8 cellular contexts compared by ENCODE assay signal in the genomic region with DNA sequence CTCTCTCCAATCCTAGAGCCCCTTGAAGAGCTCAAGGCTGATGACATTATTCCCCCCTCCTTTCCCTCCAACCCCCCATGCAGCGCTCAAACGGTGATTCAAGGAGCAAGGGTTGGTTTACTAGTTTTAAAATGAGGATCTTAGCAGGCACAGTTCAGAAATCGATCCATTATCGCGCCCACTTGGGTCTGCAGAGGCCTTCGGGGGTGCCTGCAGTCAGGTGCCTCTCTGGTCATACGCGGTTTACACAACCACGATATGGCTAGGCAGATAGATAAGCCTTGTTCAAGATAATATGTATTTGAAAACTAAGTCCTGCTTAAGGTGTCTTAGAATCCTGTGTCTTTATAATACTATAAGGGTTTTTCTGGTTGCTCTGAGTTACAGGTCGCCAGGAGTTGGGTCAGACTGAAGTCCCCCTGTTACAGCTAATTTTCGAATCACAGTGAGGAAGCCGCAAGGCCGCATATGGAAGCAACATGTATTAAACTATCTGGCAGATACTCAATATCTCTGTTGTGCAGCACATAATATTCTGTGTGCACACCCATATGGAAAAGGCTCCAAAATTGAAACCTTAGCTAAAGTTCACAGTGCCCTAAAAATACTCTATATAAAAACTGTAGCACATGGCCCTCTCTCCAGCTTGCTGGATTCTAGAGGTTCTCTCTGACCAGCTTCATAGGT. TPM values are rescaled to one million over a fixed set of nuclear protein-coding genes. Genes with fewer than 3 reads are reported as not detected.
A peak's percentile ranks its signal among the peaks of the same experiment; 100 is the strongest.
DNase-seq lines count a peak whose midpoint lies in the region; ATAC-seq, FAIRE-seq and TF ChIP-seq lines count a peak whose summit lies in the region.

No MANE protein-coding gene starts in this region.

- no peak for TF ChIP-seq CTCF in keratinocyte (optimal IDR thresholded peaks at IDR 0.05 in 1 of 3, IDR thresholded peaks at IDR 0.05 in 1 of 3, conservative IDR thresholded peaks at IDR 0.05 in 1 of 3; ENCODE audit: extremely low read depth in 1 of 3, insufficient read depth in 2 of 3, low read length in 3 of 3)

- no peaks in the 10 kb centered on the region for H3K27me3 ChIP-seq in keratinocyte (ENCODE audit: control insufficient read depth, extremely low read depth, insufficient read depth, low read length)

- ATAC-seq in HG03025 (IDR thresholded peaks at IDR 0.05; ENCODE audit: low FRiP score, unreplicated experiment) (no peak), GM19455 (IDR thresholded peaks at IDR 0.05; ENCODE audit: unreplicated experiment) (no peak)

- no peaks in the 10 kb centered on the region for H3K9me3 Mint-ChIP-seq in T-helper 2 cell treated with Interferon-gamma antibody and Interleukin-4, amounts not matched to agents 5 μg/mL and 100 μg/mL, for 36 hours

- H3K9me1 ChIP-seq in keratinocyte (ENCODE audit: control insufficient read depth, extremely low read depth, insufficient read depth, low read length): no peaks in the 10 kb centered on the region

- FAIRE-seq in keratinocyte (lab: Jason Lieb, UNC): no peak

- no peaks in the 10 kb centered on the region for H3K9me3 ChIP-seq in keratinocyte (ENCODE audit: control insufficient read depth, low read depth, low read length)

- no peaks in the 10 kb centered on the region for H3K79me2 ChIP-seq in keratinocyte (ENCODE audit: control insufficient read depth, insufficient read depth, low read length)

- H3K4me3 ChIP-seq in keratinocyte (ENCODE audit: control insufficient read depth in 2 of 3, extremely low read depth in 1 of 3, insufficient read depth in 2 of 3, low read depth in 1 of 3, low read length in 3 of 3): peak overlapping the region in 2 of 3 experiments; percentile 64 to 70

- peaks cover 27% of the 10 kb centered on the region for H3K4me1 ChIP-seq in keratinocyte (ENCODE audit: control insufficient read depth, extremely low read depth, insufficient read depth, low read length)

- no peak overlapping the region for H3K27ac Mint-ChIP-seq in T-helper 2 cell treated with Interferon-gamma antibody and Interleukin-4, amounts not matched to agents 5 μg/mL and 100 μg/mL, for 36 hours

- dilution Hi-C loops in keratinocyte (cut with MboI; ENCODE audit: extremely low pct_ligation_motif_present, low sequenced_read_pairs): no loop called here

- H3K4me2 ChIP-seq in keratinocyte (ENCODE audit: control insufficient read depth, extremely low read depth, insufficient read depth, low read depth, low read length): peak overlapping the region; percentile 92

- H3K27ac ChIP-seq in angular gyrus (ENCODE audit: low read depth, low read length) (peak overlapping the region; percentile 97), keratinocyte (ENCODE audit: control insufficient read depth, insufficient read depth, low read length) (peak overlapping the region; percentile 74)

- peak overlapping the region; percentile 64 for H3K4me3 Mint-ChIP-seq in T-helper 2 cell treated with Interferon-gamma antibody and Interleukin-4, amounts not matched to agents 5 μg/mL and 100 μg/mL, for 36 hours

- H3K36me3 ChIP-seq in keratinocyte (ENCODE audit: control insufficient read depth in 2 of 2, extremely low read depth in 1 of 2, insufficient read depth in 2 of 2, low read length in 2 of 2): no peaks in the 10 kb centered on the region

- no peaks in the 10 kb centered on the region for H4K20me1 ChIP-seq in keratinocyte (ENCODE audit: control insufficient read depth, extremely low read depth, insufficient read depth, low read length)

- no peaks in the 10 kb centered on the region for H3K36me3 Mint-ChIP-seq in T-helper 2 cell treated with Interferon-gamma antibody and Interleukin-4, amounts not matched to agents 5 μg/mL and 100 μg/mL, for 36 hours (ENCODE audit: low read depth)

- H2AFZ ChIP-seq in keratinocyte (ENCODE audit: control insufficient read depth, low read length): peak overlapping the region; percentile 60

- peak overlapping the region; percentile 82 for H3K9ac ChIP-seq in keratinocyte (ENCODE audit: control insufficient read depth, extremely low read depth, insufficient read depth, low read length)

- H3K27me3 Mint-ChIP-seq in T-helper 2 cell treated with Interferon-gamma antibody and Interleukin-4, amounts not matched to agents 5 μg/mL and 100 μg/mL, for 36 hours (ENCODE audit: low read depth): peaks cover 78% of the 10 kb centered on the region

- no peak for DNase-seq in T-helper 2 cell treated with Interferon-gamma antibody and Interleukin-4, amounts not matched to agents 5 μg/mL and 100 μg/mL, for 36 hours (ENCODE audit: low spot score)
- no peak for DNase-seq in T-helper 2 cell
- DNase-seq in keratinocyte (ENCODE audit: low read depth, low spot score): no peak
- peak; percentile 71 for DNase-seq in superior temporal gyrus (ENCODE audit: extremely low spot score)
- DNase-seq in NCI-H2029 treated with DMSO at 0.1 percent for 48 hours (lab: John Stamatoyannopoulos, UW): no peak

- peaks cover 5% of the 10 kb centered on the region for H3K4me1 Mint-ChIP-seq in T-helper 2 cell treated with Interferon-gamma antibody and Interleukin-4, amounts not matched to agents 5 μg/mL and 100 μg/mL, for 36 hours (ENCODE audit: low read depth)

RNA-seq across cellular contexts. Expression of gene BHLHE41, which starts 10.0 kb away (rescaled TPM):
- 1.4 to 6.0 TPM (median 1.7 TPM) in 3 replicates for polyA plus RNA-seq in keratinocyte
- 7.2 TPM for polyA plus RNA-seq in keratinocyte (2011; ENCODE audit: low read depth)
- polyA plus RNA-seq in keratinocyte (2011; cell fraction: cytosol; rRNA removed): 1.7 TPM in 2 replicates
- polyA plus RNA-seq in keratinocyte (2011; cell fraction: nucleus; rRNA removed): 5.4 and 6.0 TPM in 2 replicates
- polyA plus RNA-seq in keratinocyte (2012; ENCODE audit: low replicate concordance): 3.9 and 4.1 TPM in 2 replicates
- 1.1 to 21.2 TPM (median 2.3 TPM) in 3 replicates for polyA minus RNA-seq in keratinocyte
- polyA minus RNA-seq in keratinocyte (2011; cell fraction: cytosol; rRNA and poly(A)+ RNA removed): not detected
- 0.53 and 5.0 TPM in 2 replicates for polyA minus RNA-seq in keratinocyte (2011; cell fraction: nucleus; rRNA and poly(A)+ RNA removed)
